1 cellular context compared by ENCODE assay signal in the genomic region with DNA sequence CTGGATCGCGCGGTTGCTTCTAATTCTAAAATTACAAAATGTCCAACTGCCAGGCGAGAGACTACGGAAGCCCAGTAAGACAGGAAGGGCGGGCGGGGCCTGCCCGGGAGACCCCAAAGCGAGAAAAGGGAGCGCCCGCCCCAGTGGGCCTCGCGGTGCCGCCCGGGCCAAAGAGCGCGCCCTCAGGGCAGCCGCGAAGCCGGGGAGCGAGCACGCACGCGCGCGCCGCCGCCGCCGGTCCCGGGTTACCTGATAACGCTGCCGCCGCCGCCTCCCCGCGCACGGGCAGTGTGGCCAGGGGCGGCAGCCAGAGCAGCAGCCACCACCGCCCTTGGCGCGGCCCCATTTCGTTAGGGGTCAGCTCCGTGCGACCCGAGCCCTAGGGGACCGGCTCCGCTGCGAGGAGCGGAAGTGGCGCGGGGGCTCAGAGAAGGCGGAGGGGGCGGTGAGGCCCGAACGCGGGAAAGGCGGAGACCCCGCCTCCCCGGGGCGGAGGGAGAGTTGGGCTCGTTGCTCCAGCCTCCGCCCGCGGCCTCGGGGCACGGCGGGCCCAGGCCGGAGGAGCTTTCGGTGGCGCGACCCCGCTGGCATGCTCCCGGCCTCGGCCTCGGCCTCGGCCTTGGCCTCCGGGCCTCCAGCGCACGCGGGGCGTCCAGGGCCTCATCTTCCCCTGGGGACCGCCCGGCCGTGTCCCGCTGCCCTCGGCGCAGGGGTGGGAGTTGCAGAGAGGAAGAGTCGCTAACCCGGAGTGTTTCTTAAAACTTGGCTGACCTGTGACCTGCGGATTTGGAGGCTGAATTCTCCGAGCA.
TF ChIP-seq lines count a peak whose summit lies in the region.

A gene with protein sequence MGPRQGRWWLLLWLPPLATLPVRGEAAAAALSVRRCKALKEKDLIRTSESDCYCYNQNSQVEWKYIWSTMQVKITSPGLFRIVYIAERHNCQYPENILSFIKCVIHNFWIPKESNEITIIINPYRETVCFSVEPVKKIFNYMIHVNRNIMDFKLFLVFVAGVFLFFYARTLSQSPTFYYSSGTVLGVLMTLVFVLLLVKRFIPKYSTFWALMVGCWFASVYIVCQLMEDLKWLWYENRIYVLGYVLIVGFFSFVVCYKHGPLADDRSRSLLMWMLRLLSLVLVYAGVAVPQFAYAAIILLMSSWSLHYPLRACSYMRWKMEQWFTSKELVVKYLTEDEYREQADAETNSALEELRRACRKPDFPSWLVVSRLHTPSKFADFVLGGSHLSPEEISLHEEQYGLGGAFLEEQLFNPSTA (minus strand): TSS at position 413 of the 809 bp plus-strand sequence. CDS start 67 bp downstream, at position 346.

TF ChIP-seq in K562, 482 proteins besides CTCF, POLR2A, EP300 and RAD21 (continued from another document and continues in another):
- TF ChIP-seq, protein P1, sequence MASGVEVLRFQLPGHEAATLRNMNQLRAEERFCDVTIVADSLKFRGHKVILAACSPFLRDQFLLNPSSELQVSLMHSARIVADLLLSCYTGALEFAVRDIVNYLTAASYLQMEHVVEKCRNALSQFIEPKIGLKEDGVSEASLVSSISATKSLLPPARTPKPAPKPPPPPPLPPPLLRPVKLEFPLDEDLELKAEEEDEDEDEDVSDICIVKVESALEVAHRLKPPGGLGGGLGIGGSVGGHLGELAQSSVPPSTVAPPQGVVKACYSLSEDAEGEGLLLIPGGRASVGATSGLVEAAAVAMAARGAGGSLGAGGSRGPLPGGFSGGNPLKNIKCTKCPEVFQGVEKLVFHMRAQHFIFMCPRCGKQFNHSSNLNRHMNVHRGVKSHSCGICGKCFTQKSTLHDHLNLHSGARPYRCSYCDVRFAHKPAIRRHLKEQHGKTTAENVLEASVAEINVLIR (CRISPR knock-in tag; IDR thresholded peaks at IDR 0.05): no peak
- no peak for TF ChIP-seq SMAD2 (IDR thresholded peaks at IDR 0.05; ENCODE audit: low read depth, low read length)
- no peak for TF ChIP-seq KAT8 (IDR thresholded peaks at IDR 0.05; ENCODE audit: low read depth)
- TF ChIP-seq, protein P2, sequence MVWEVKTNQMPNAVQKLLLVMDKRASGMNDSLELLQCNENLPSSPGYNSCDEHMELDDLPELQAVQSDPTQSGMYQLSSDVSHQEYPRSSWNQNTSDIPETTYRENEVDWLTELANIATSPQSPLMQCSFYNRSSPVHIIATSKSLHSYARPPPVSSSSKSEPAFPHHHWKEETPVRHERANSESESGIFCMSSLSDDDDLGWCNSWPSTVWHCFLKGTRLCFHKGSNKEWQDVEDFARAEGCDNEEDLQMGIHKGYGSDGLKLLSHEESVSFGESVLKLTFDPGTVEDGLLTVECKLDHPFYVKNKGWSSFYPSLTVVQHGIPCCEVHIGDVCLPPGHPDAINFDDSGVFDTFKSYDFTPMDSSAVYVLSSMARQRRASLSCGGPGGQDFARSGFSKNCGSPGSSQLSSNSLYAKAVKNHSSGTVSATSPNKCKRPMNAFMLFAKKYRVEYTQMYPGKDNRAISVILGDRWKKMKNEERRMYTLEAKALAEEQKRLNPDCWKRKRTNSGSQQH (CRISPR knock-in tag; IDR thresholded peaks at IDR 0.05): no peak
- no peak for TF ChIP-seq RBM14 (IDR thresholded peaks at IDR 0.05; ENCODE audit: borderline replicate concordance, insufficient read depth, low read depth, low read length)
- TF ChIP-seq KLF16 (IDR thresholded peaks at IDR 0.05): no peak
- no peak for TF ChIP-seq ZBED1 (IDR thresholded peaks at IDR 0.05)
- peak; percentile 42; the same call in 1 of the 2 replicates for TF ChIP-seq GATAD2A (IDR thresholded peaks at IDR 0.05)
- TF ChIP-seq, protein P3, sequence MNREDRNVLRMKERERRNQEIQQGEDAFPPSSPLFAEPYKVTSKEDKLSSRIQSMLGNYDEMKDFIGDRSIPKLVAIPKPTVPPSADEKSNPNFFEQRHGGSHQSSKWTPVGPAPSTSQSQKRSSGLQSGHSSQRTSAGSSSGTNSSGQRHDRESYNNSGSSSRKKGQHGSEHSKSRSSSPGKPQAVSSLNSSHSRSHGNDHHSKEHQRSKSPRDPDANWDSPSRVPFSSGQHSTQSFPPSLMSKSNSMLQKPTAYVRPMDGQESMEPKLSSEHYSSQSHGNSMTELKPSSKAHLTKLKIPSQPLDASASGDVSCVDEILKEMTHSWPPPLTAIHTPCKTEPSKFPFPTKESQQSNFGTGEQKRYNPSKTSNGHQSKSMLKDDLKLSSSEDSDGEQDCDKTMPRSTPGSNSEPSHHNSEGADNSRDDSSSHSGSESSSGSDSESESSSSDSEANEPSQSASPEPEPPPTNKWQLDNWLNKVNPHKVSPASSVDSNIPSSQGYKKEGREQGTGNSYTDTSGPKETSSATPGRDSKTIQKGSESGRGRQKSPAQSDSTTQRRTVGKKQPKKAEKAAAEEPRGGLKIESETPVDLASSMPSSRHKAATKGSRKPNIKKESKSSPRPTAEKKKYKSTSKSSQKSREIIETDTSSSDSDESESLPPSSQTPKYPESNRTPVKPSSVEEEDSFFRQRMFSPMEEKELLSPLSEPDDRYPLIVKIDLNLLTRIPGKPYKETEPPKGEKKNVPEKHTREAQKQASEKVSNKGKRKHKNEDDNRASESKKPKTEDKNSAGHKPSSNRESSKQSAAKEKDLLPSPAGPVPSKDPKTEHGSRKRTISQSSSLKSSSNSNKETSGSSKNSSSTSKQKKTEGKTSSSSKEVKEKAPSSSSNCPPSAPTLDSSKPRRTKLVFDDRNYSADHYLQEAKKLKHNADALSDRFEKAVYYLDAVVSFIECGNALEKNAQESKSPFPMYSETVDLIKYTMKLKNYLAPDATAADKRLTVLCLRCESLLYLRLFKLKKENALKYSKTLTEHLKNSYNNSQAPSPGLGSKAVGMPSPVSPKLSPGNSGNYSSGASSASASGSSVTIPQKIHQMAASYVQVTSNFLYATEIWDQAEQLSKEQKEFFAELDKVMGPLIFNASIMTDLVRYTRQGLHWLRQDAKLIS (CRISPR knock-in tag; IDR thresholded peaks at IDR 0.05): peak; percentile 89
- TF ChIP-seq, protein P4, sequence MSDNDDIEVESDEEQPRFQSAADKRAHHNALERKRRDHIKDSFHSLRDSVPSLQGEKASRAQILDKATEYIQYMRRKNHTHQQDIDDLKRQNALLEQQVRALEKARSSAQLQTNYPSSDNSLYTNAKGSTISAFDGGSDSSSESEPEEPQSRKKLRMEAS (CRISPR knock-in tag; IDR thresholded peaks at IDR 0.05): peak; percentile 70
- peak; percentile 83 for TF ChIP-seq U2AF1 (optimal IDR thresholded peaks at IDR 0.05; ENCODE audit: low read depth, low read length)
- TF ChIP-seq, protein P5, sequence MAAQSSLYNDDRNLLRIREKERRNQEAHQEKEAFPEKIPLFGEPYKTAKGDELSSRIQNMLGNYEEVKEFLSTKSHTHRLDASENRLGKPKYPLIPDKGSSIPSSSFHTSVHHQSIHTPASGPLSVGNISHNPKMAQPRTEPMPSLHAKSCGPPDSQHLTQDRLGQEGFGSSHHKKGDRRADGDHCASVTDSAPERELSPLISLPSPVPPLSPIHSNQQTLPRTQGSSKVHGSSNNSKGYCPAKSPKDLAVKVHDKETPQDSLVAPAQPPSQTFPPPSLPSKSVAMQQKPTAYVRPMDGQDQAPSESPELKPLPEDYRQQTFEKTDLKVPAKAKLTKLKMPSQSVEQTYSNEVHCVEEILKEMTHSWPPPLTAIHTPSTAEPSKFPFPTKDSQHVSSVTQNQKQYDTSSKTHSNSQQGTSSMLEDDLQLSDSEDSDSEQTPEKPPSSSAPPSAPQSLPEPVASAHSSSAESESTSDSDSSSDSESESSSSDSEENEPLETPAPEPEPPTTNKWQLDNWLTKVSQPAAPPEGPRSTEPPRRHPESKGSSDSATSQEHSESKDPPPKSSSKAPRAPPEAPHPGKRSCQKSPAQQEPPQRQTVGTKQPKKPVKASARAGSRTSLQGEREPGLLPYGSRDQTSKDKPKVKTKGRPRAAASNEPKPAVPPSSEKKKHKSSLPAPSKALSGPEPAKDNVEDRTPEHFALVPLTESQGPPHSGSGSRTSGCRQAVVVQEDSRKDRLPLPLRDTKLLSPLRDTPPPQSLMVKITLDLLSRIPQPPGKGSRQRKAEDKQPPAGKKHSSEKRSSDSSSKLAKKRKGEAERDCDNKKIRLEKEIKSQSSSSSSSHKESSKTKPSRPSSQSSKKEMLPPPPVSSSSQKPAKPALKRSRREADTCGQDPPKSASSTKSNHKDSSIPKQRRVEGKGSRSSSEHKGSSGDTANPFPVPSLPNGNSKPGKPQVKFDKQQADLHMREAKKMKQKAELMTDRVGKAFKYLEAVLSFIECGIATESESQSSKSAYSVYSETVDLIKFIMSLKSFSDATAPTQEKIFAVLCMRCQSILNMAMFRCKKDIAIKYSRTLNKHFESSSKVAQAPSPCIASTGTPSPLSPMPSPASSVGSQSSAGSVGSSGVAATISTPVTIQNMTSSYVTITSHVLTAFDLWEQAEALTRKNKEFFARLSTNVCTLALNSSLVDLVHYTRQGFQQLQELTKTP (IDR thresholded peaks at IDR 0.05; ENCODE audit: low read depth in 1 of 2, partially characterized antibody in 2 of 2): no peak
- no peak for TF ChIP-seq HNRNPK (IDR thresholded peaks at IDR 0.05; ENCODE audit: low read depth, low read length, poor library complexity, severe bottlenecking)
- TF ChIP-seq ZNF41 (CRISPR knock-in tag; conservative IDR thresholded peaks at IDR 0.05): no peak
- no peak for TF ChIP-seq ZNF780A (CRISPR knock-in tag; IDR thresholded peaks at IDR 0.05)
- TF ChIP-seq, protein P6, sequence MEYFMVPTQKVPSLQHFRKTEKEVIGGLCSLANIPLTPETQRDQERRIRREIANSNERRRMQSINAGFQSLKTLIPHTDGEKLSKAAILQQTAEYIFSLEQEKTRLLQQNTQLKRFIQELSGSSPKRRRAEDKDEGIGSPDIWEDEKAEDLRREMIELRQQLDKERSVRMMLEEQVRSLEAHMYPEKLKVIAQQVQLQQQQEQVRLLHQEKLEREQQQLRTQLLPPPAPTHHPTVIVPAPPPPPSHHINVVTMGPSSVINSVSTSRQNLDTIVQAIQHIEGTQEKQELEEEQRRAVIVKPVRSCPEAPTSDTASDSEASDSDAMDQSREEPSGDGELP (CRISPR knock-in tag; IDR thresholded peaks at IDR 0.05; ENCODE audit: borderline replicate concordance): peak; percentile 73; the same call in 1 of the 2 replicates
- TF ChIP-seq, protein P7, sequence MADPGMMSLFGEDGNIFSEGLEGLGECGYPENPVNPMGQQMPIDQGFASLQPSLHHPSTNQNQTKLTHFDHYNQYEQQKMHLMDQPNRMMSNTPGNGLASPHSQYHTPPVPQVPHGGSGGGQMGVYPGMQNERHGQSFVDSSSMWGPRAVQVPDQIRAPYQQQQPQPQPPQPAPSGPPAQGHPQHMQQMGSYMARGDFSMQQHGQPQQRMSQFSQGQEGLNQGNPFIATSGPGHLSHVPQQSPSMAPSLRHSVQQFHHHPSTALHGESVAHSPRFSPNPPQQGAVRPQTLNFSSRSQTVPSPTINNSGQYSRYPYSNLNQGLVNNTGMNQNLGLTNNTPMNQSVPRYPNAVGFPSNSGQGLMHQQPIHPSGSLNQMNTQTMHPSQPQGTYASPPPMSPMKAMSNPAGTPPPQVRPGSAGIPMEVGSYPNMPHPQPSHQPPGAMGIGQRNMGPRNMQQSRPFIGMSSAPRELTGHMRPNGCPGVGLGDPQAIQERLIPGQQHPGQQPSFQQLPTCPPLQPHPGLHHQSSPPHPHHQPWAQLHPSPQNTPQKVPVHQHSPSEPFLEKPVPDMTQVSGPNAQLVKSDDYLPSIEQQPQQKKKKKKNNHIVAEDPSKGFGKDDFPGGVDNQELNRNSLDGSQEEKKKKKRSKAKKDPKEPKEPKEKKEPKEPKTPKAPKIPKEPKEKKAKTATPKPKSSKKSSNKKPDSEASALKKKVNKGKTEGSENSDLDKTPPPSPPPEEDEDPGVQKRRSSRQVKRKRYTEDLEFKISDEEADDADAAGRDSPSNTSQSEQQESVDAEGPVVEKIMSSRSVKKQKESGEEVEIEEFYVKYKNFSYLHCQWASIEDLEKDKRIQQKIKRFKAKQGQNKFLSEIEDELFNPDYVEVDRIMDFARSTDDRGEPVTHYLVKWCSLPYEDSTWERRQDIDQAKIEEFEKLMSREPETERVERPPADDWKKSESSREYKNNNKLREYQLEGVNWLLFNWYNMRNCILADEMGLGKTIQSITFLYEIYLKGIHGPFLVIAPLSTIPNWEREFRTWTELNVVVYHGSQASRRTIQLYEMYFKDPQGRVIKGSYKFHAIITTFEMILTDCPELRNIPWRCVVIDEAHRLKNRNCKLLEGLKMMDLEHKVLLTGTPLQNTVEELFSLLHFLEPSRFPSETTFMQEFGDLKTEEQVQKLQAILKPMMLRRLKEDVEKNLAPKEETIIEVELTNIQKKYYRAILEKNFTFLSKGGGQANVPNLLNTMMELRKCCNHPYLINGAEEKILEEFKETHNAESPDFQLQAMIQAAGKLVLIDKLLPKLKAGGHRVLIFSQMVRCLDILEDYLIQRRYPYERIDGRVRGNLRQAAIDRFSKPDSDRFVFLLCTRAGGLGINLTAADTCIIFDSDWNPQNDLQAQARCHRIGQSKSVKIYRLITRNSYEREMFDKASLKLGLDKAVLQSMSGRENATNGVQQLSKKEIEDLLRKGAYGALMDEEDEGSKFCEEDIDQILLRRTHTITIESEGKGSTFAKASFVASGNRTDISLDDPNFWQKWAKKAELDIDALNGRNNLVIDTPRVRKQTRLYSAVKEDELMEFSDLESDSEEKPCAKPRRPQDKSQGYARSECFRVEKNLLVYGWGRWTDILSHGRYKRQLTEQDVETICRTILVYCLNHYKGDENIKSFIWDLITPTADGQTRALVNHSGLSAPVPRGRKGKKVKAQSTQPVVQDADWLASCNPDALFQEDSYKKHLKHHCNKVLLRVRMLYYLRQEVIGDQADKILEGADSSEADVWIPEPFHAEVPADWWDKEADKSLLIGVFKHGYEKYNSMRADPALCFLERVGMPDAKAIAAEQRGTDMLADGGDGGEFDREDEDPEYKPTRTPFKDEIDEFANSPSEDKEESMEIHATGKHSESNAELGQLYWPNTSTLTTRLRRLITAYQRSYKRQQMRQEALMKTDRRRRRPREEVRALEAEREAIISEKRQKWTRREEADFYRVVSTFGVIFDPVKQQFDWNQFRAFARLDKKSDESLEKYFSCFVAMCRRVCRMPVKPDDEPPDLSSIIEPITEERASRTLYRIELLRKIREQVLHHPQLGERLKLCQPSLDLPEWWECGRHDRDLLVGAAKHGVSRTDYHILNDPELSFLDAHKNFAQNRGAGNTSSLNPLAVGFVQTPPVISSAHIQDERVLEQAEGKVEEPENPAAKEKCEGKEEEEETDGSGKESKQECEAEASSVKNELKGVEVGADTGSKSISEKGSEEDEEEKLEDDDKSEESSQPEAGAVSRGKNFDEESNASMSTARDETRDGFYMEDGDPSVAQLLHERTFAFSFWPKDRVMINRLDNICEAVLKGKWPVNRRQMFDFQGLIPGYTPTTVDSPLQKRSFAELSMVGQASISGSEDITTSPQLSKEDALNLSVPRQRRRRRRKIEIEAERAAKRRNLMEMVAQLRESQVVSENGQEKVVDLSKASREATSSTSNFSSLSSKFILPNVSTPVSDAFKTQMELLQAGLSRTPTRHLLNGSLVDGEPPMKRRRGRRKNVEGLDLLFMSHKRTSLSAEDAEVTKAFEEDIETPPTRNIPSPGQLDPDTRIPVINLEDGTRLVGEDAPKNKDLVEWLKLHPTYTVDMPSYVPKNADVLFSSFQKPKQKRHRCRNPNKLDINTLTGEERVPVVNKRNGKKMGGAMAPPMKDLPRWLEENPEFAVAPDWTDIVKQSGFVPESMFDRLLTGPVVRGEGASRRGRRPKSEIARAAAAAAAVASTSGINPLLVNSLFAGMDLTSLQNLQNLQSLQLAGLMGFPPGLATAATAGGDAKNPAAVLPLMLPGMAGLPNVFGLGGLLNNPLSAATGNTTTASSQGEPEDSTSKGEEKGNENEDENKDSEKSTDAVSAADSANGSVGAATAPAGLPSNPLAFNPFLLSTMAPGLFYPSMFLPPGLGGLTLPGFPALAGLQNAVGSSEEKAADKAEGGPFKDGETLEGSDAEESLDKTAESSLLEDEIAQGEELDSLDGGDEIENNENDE (IDR thresholded peaks at IDR 0.05; ENCODE audit: low read depth, low read length): no peak
- TF ChIP-seq CBFB (CRISPR knock-in tag; IDR thresholded peaks at IDR 0.05): no peak
- TF ChIP-seq PTBP1 (IDR thresholded peaks at IDR 0.05; ENCODE audit: low read depth, low read length): peak; percentile 94
- TF ChIP-seq TAF9B (IDR thresholded peaks at IDR 0.05; ENCODE audit: partially characterized antibody): no peak
- TF ChIP-seq EHMT2 (IDR thresholded peaks at IDR 0.05): no peak
- TF ChIP-seq TGIF2 (CRISPR knock-in tag; IDR thresholded peaks at IDR 0.05): 0 out of 2 replicates have a peak, but pooled peaks have one; percentile 73
- peak; percentile 60 for TF ChIP-seq ELF1 (tag; IDR thresholded peaks at IDR 0.05)
